Comparison of ENCODE assay signal across 1 cellular context in the genomic region with DNA sequence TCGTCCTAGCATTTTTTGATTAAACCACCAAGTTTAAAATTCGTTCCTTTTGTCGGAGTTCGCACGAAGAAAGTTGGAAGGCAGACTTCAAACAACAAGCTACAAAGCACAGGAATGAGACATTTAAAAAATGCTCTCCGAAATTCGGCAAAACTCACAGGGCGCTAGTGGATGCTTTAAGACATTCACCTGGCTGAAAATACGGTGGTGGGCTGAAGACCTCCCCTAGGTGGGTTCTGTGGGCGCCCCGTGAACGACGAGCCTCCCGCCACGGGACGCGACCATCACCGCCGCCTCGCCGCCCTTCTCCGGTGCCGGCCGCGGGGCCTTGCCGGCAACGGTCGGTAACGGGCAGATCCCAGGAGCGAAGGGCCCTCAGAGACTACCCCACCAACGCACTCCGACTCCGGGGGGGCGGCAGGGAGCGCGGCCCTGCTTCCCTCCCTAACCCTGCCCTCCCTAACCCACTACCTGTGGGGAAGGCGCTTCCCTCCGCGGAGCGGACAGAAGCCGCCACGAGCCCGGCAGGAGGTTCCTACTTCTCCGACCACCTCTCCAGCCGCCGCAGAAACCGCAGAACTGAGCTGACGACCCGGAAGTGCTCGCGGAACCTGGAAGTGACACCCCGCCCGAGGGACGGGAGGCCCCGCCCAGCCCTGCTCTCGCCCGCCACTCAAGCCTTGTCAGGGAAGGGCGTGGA.
TF ChIP-seq lines count a peak whose summit lies in the region.

A gene with protein sequence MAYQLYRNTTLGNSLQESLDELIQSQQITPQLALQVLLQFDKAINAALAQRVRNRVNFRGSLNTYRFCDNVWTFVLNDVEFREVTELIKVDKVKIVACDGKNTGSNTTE (minus strand): TSS at position 581 of the 700 bp plus-strand sequence. CDS start 5,238 bp downstream, outside the sequence.

TF ChIP-seq in HepG2, 621 proteins besides CTCF, POLR2A, EP300 and RAD21 (continued from another document and continues in another):
- TF ChIP-seq ZNF331 (CRISPR knock-in tag; IDR thresholded peaks at IDR 0.05) (peak; percentile 68), ERF (CRISPR knock-in tag; IDR thresholded peaks at IDR 0.05) (peak; percentile 77), ZNF20 (CRISPR knock-in tag; IDR thresholded peaks at IDR 0.05) (no peak), FOSL1 (CRISPR knock-in tag; IDR thresholded peaks at IDR 0.05; ENCODE audit: borderline replicate concordance) (no peak), TBP (CRISPR knock-in tag; IDR thresholded peaks at IDR 0.05) (no peak), XBP1 (CRISPR knock-in tag; IDR thresholded peaks at IDR 0.05) (no peak), POLR2G (IDR thresholded peaks at IDR 0.05; ENCODE audit: low read depth, low read length) (peak; percentile 96), NCOA1 (CRISPR knock-in tag; IDR thresholded peaks at IDR 0.05) (no peak), THYN1 (CRISPR knock-in tag; IDR thresholded peaks at IDR 0.05; ENCODE audit: borderline replicate concordance, low read depth) (no peak), NFE2 (CRISPR knock-in tag; IDR thresholded peaks at IDR 0.05) (no peak), ZNF788 (CRISPR knock-in tag; IDR thresholded peaks at IDR 0.05; ENCODE audit: borderline replicate concordance) (peak; percentile 53; the same call in 1 of the 2 replicates), NR2C2 (CRISPR knock-in tag; IDR thresholded peaks at IDR 0.05; ENCODE audit: borderline replicate concordance) (peak; percentile 99), ZNF7 (CRISPR knock-in tag; IDR thresholded peaks at IDR 0.05) (no peak), MBNL3 (CRISPR knock-in tag; conservative IDR thresholded peaks at IDR 0.05) (no peak), ZBTB8A (CRISPR knock-in tag; IDR thresholded peaks at IDR 0.05; ENCODE audit: borderline replicate concordance, low read depth) (no peak), ZNF12 (CRISPR knock-in tag; IDR thresholded peaks at IDR 0.05) (no peak; the same call in 1 of the 2 replicates), ZNF564 (CRISPR knock-in tag; IDR thresholded peaks at IDR 0.05) (no peak), ZNF572 (CRISPR knock-in tag; IDR thresholded peaks at IDR 0.05) (no peak), ZNF180 (CRISPR knock-in tag; IDR thresholded peaks at IDR 0.05; ENCODE audit: borderline replicate concordance, low read depth) (no peak), ZIK1 (CRISPR knock-in tag; IDR thresholded peaks at IDR 0.05; ENCODE audit: borderline replicate concordance, low read depth) (no peak), HNRNPH1 (optimal IDR thresholded peaks at IDR 0.05; ENCODE audit: low read depth, low read length) (no peak), ZNF777 (CRISPR knock-in tag; IDR thresholded peaks at IDR 0.05) (peak; percentile 20; the same call in 1 of the 2 replicates), ONECUT2 (CRISPR knock-in tag; IDR thresholded peaks at IDR 0.05) (no peak), XRCC5 (optimal IDR thresholded peaks at IDR 0.05; ENCODE audit: low read length) (peak; percentile 45), CBX5 (CRISPR knock-in tag; IDR thresholded peaks at IDR 0.05; ENCODE audit: borderline replicate concordance) (no peak), ZC3H4 (CRISPR knock-in tag; IDR thresholded peaks at IDR 0.05; ENCODE audit: borderline replicate concordance) (no peak), SRSF1 (optimal IDR thresholded peaks at IDR 0.05; ENCODE audit: low read depth, low read length) (no peak), SP1 (IDR thresholded peaks at IDR 0.05) (no peak), SP1 (CRISPR knock-in tag; IDR thresholded peaks at IDR 0.05) (peak; percentile 81), ZNF678 (CRISPR knock-in tag; IDR thresholded peaks at IDR 0.05) (peak; percentile 95; the same call in 1 of the 2 replicates), ZNF878 (CRISPR knock-in tag; IDR thresholded peaks at IDR 0.05) (no peak)
- TF ChIP-seq, protein P1, sequence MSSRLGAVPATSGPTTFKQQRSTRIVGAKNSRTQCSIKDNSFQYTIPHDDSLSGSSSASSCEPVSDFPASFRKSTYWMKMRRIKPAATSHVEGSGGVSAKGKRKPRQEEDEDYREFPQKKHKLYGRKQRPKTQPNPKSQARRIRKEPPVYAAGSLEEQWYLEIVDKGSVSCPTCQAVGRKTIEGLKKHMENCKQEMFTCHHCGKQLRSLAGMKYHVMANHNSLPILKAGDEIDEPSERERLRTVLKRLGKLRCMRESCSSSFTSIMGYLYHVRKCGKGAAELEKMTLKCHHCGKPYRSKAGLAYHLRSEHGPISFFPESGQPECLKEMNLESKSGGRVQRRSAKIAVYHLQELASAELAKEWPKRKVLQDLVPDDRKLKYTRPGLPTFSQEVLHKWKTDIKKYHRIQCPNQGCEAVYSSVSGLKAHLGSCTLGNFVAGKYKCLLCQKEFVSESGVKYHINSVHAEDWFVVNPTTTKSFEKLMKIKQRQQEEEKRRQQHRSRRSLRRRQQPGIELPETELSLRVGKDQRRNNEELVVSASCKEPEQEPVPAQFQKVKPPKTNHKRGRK (CRISPR knock-in tag; IDR thresholded peaks at IDR 0.05), result no peak
- TF ChIP-seq, protein P2, sequence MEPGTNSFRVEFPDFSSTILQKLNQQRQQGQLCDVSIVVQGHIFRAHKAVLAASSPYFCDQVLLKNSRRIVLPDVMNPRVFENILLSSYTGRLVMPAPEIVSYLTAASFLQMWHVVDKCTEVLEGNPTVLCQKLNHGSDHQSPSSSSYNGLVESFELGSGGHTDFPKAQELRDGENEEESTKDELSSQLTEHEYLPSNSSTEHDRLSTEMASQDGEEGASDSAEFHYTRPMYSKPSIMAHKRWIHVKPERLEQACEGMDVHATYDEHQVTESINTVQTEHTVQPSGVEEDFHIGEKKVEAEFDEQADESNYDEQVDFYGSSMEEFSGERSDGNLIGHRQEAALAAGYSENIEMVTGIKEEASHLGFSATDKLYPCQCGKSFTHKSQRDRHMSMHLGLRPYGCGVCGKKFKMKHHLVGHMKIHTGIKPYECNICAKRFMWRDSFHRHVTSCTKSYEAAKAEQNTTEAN (CRISPR knock-in tag; conservative IDR thresholded peaks at IDR 0.05), result peak; percentile 44; the same call in 1 of the 2 replicates
- TF ChIP-seq, protein P3, sequence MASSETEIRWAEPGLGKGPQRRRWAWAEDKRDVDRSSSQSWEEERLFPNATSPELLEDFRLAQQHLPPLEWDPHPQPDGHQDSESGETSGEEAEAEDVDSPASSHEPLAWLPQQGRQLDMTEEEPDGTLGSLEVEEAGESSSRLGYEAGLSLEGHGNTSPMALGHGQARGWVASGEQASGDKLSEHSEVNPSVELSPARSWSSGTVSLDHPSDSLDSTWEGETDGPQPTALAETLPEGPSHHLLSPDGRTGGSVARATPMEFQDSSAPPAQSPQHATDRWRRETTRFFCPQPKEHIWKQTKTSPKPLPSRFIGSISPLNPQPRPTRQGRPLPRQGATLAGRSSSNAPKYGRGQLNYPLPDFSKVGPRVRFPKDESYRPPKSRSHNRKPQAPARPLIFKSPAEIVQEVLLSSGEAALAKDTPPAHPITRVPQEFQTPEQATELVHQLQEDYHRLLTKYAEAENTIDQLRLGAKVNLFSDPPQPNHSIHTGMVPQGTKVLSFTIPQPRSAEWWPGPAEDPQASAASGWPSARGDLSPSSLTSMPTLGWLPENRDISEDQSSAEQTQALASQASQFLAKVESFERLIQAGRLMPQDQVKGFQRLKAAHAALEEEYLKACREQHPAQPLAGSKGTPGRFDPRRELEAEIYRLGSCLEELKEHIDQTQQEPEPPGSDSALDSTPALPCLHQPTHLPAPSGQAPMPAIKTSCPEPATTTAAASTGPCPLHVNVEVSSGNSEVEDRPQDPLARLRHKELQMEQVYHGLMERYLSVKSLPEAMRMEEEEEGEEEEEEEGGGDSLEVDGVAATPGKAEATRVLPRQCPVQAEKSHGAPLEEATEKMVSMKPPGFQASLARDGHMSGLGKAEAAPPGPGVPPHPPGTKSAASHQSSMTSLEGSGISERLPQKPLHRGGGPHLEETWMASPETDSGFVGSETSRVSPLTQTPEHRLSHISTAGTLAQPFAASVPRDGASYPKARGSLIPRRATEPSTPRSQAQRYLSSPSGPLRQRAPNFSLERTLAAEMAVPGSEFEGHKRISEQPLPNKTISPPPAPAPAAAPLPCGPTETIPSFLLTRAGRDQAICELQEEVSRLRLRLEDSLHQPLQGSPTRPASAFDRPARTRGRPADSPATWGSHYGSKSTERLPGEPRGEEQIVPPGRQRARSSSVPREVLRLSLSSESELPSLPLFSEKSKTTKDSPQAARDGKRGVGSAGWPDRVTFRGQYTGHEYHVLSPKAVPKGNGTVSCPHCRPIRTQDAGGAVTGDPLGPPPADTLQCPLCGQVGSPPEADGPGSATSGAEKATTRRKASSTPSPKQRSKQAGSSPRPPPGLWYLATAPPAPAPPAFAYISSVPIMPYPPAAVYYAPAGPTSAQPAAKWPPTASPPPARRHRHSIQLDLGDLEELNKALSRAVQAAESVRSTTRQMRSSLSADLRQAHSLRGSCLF (CRISPR knock-in tag; IDR thresholded peaks at IDR 0.05; ENCODE audit: borderline replicate concordance), result no peak
- TF ChIP-seq, protein P4, sequence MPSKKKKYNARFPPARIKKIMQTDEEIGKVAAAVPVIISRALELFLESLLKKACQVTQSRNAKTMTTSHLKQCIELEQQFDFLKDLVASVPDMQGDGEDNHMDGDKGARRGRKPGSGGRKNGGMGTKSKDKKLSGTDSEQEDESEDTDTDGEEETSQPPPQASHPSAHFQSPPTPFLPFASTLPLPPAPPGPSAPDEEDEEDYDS (CRISPR knock-in tag; IDR thresholded peaks at IDR 0.05), result peak; percentile 82
- TF ChIP-seq, protein P5, sequence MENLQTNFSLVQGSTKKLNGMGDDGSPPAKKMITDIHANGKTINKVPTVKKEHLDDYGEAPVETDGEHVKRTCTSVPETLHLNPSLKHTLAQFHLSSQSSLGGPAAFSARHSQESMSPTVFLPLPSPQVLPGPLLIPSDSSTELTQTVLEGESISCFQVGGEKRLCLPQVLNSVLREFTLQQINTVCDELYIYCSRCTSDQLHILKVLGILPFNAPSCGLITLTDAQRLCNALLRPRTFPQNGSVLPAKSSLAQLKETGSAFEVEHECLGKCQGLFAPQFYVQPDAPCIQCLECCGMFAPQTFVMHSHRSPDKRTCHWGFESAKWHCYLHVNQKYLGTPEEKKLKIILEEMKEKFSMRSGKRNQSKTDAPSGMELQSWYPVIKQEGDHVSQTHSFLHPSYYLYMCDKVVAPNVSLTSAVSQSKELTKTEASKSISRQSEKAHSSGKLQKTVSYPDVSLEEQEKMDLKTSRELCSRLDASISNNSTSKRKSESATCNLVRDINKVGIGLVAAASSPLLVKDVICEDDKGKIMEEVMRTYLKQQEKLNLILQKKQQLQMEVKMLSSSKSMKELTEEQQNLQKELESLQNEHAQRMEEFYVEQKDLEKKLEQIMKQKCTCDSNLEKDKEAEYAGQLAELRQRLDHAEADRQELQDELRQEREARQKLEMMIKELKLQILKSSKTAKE (CRISPR knock-in tag; IDR thresholded peaks at IDR 0.05; ENCODE audit: borderline replicate concordance), result no peak
- TF ChIP-seq, protein P6, sequence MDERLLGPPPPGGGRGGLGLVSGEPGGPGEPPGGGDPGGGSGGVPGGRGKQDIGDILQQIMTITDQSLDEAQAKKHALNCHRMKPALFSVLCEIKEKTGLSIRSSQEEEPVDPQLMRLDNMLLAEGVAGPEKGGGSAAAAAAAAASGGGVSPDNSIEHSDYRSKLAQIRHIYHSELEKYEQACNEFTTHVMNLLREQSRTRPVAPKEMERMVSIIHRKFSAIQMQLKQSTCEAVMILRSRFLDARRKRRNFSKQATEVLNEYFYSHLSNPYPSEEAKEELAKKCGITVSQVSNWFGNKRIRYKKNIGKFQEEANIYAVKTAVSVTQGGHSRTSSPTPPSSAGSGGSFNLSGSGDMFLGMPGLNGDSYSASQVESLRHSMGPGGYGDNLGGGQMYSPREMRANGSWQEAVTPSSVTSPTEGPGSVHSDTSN (CRISPR knock-in tag; IDR thresholded peaks at IDR 0.05), result peak; percentile 86
- TF ChIP-seq, protein P7, sequence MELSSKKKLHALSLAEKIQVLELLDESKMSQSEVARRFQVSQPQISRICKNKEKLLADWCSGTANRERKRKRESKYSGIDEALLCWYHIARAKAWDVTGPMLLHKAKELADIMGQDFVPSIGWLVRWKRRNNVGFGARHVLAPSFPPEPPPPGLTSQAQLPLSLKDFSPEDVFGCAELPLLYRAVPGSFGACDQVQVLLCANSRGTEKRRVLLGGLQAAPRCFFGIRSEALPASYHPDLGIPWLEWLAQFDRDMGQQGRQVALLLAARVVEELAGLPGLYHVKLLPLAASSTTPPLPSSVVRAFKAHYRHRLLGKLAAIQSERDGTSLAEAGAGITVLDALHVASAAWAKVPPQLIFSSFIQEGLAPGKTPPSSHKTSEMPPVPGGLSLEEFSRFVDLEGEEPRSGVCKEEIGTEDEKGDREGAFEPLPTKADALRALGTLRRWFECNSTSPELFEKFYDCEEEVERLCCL (CRISPR knock-in tag; IDR thresholded peaks at IDR 0.05; ENCODE audit: borderline replicate concordance), result no peak; the same call in 1 of the 2 replicates
